In the genomic region with DNA sequence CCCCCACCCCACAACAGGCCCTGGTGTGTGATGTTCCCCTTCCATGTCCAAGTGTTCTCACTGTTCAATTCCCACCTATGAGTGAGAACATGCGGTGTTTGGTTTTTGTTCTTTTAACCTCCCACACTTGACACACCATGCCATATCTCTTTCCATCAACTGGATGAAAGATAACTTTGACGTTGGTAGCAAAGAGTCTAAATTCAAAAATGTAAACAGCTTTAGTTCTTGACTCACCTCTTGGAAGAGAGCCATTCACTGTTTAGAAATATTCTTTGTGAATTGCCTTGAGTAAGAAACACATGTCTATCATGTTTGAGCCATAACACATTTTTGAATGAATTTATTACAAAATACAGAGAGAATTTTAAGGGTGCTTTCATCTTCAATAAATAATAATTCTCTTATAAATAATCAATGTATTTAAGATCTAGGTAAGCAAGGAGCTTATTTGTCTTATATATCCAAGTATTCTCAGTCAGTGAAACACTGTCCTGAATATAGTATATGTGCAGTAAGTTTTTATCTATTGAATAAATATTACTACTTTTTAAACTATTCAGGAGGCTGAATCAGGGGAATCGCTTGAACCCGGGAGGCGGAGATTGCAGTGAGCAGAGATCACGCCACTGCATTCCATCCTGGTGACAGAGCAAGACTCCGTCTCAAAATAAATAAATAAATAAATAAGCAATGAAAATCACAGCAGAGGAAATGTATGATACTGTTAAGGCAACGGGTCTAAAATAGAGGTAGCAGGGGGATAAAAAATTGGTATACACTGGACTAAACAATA, we compare ENCODE assay signal across 17 cellular contexts. TPM values are rescaled to one million over a fixed set of nuclear protein-coding genes. Genes with fewer than 3 reads are reported as not detected.
A peak's percentile ranks its signal among the peaks of the same experiment; 100 is the strongest.
DNase-seq lines count a peak whose midpoint lies in the region; TF ChIP-seq lines count a peak whose summit lies in the region.
"Had no signal": no experiment of that assay in that cellular context is flagged by ENCODE, and none has a peak within 500 bp of the region (broad histone marks: within the 10 kb centered on the region; RNA-seq: fewer than 3 reads in every experiment).

No MANE protein-coding gene starts in this region.

- H3K4me2 ChIP-seq in hepatocyte, result no peak overlapping the region

- H3K36me3 ChIP-seq in hepatocyte (replicated peaks; ENCODE audit: insufficient read depth, low read depth), result no peaks in the 10 kb centered on the region
- H3K36me3 ChIP-seq: adrenal gland had no signal

- DNase-seq in H4 (ENCODE audit: low spot score) (peak; percentile 34), T1000 (lab: John Stamatoyannopoulos, UW) (peak; percentile 29), fibroblast of gingiva (ENCODE audit: low read depth) (peak; percentile 60), skeletal muscle cell (ENCODE audit: low read depth) (peak; percentile 43), hepatocyte (ENCODE audit: low spot score) (no peak), kidney tubule cell (ENCODE audit: low spot score) (no peak), NCI-H82 treated with DMSO at 0.1 percent for 48 hours (lab: John Stamatoyannopoulos, UW; ENCODE audit: unreplicated experiment) (no peak), D341Med (ENCODE audit: low spot score) (no peak)
- DNase-seq: activated CD8-positive, alpha-beta T cell treated with anti-CD3 and anti-CD28 coated beads, Interleukin-2, amount 10 ng/mL, durations not matched to agents 7 days and 5 days; adrenal gland; GOT3; NCI-H2029 treated with DMSO at 0.1 percent for 48 hours; NCI-H69; retina had no signal

- H3K4me1 ChIP-seq in hepatocyte (ENCODE audit: insufficient read depth), result no peaks in the 10 kb centered on the region
- H3K4me1 ChIP-seq: adrenal gland had no signal

- WGBS in hepatocyte (ENCODE audit: low lambda C conversion rate, missing lambda C conversion rate), result 87% methylated on average over 8 of the region's 8 CpGs

- H2AFZ ChIP-seq in hepatocyte, result no peak overlapping the region

- H3K27me3 ChIP-seq in hepatocyte, result no peaks in the 10 kb centered on the region
- H3K27me3 ChIP-seq: adrenal gland had no signal

- no peak for TF ChIP-seq CTCF in hepatocyte (IDR thresholded peaks at IDR 0.05; ENCODE audit: poor library complexity)

- H3K4me3 ChIP-seq in skeletal muscle cell (ENCODE audit: low read depth, low read length) (no peak overlapping the region), hepatocyte (no peak overlapping the region)
- H3K4me3 ChIP-seq: adrenal gland had no signal

- no peaks in the 10 kb centered on the region for H3K79me2 ChIP-seq in hepatocyte

- no peaks in the 10 kb centered on the region for H3K9me3 ChIP-seq in hepatocyte (ENCODE audit: low read depth)
- H3K9me3 ChIP-seq: adrenal gland had no signal

- H4K20me1 ChIP-seq in hepatocyte (ENCODE audit: insufficient read depth, poor library complexity, severe bottlenecking), result no peaks in the 10 kb centered on the region

- no peaks in the 10 kb centered on the region for H3K9me2 ChIP-seq in hepatocyte (replicated peaks; ENCODE audit: insufficient read depth)

- no peak overlapping the region for H3K27ac ChIP-seq in hepatocyte
- H3K27ac ChIP-seq: adrenal gland had no signal

RNA-seq across cellular contexts. Expression of gene CARD18, which starts 6.7 kb away (rescaled TPM):
- total RNA-seq in H4 (2014; rRNA removed; shearing (Covaris generic)), result not detected in 2 replicates
- total RNA-seq in hepatocyte, result not detected in 2 replicates
- polyA plus RNA-seq in hepatocyte, result not detected in 2 replicates
- total RNA-seq: activated CD8-positive, alpha-beta T cell treated with anti-CD3 and anti-CD28 coated beads, Interleukin-2, amount 10 ng/mL, durations not matched to agents 7 days and 5 days; activated T-helper 17 cell treated with anti-CD3 and anti-CD28 coated beads, Interleukin-2, amount 50 U/mL, for 72 hours; adrenal gland; frontal cortex; neural crest cell had no signal
- polyA plus RNA-seq: adrenal gland had no signal

Comparison
In these comparisons a context has a peak if more than half of its experiments do, and no peak if none do; other contexts are left out.
1. DNase-seq: peak in H4 (single experiment), T1000 (single experiment), fibroblast of gingiva (single experiment) and skeletal muscle cell (single experiment); none in hepatocyte (single experiment), kidney tubule cell (single experiment), NCI-H82 treated with DMSO at 0.1 percent for 48 hours (single experiment) and D341Med (single experiment).